8 cellular contexts compared by ENCODE assay signal in genomic region chr1:59506952-59507351, GRCh38.
DNase-seq lines count a peak whose midpoint lies in the region; ATAC-seq and TF ChIP-seq lines count a peak whose summit lies in the region.

No MANE protein-coding gene starts in this region.

- POLR2A ChIA-PET in CD8-positive, alpha-beta memory T cell (lab: Charles Lee): no interaction called here

- peak; percentile 74 for ATAC-seq in GM21737 (IDR thresholded peaks at IDR 0.05; ENCODE audit: unreplicated experiment)

- H3K9me3 ChIP-seq in right atrium auricular region: no peaks in the 10 kb centered on the region
- H3K9me3 ChIP-seq in CD8-positive, alpha-beta memory T cell (ENCODE audit: low read length): no peaks in the 10 kb centered on the region

- CTCF ChIA-PET in CD8-positive, alpha-beta memory T cell (lab: Charles Lee): no interaction called here

- H3K4me3 Mint-ChIP-seq in CD8-positive, alpha-beta memory T cell: no peak overlapping the region
- no peak overlapping the region for H3K4me3 Mint-ChIP-seq in mesothelial cell of epicardium

- H3K27me3 Mint-ChIP-seq in CD8-positive, alpha-beta memory T cell: no peaks in the 10 kb centered on the region
- H3K27me3 Mint-ChIP-seq in mesothelial cell of epicardium (ENCODE audit: low read depth): no peaks in the 10 kb centered on the region

- H3K9me3 Mint-ChIP-seq in CD8-positive, alpha-beta memory T cell: no peaks in the 10 kb centered on the region
- no peaks in the 10 kb centered on the region for H3K9me3 Mint-ChIP-seq in mesothelial cell of epicardium

- H3K36me3 Mint-ChIP-seq in CD8-positive, alpha-beta memory T cell: peaks cover 0 to 5% (median 0%) of the 10 kb centered on the region in 3 donors
- H3K36me3 Mint-ChIP-seq in mesothelial cell of epicardium: peaks cover 3% of the 10 kb centered on the region

- H3K27ac Mint-ChIP-seq in CD8-positive, alpha-beta memory T cell: peak overlapping the region in 1 of 8 donors; percentile 51
- H3K27ac Mint-ChIP-seq in mesothelial cell of epicardium: no peak overlapping the region

- DNase-seq in GM04504 (ENCODE audit: low read depth) (peak; percentile 38), NCI-H510A (lab: John Stamatoyannopoulos, UW) (peak; percentile 32), right atrium auricular region (ENCODE audit: low spot score) (no peak), activated gamma-delta T cell (lab: John Stamatoyannopoulos, UW) (no peak), HuH-7.5 (ENCODE audit: low spot score) (no peak), mesothelial cell of epicardium (ENCODE audit: low spot score in 2 of 2, unreplicated experiment in 2 of 2) (no peak)
- DNase-seq in CD8-positive, alpha-beta memory T cell: no peak

- no peak overlapping the region for H3K4me3 ChIP-seq in right atrium auricular region
- H3K4me3 ChIP-seq in CD8-positive, alpha-beta memory T cell (ENCODE audit: low read length): no peak overlapping the region

- H3K4me1 Mint-ChIP-seq in CD8-positive, alpha-beta memory T cell: no peaks in the 10 kb centered on the region
- peaks cover 68% of the 10 kb centered on the region for H3K4me1 Mint-ChIP-seq in mesothelial cell of epicardium

- H3K4me1 ChIP-seq in right atrium auricular region: no peaks in the 10 kb centered on the region
- no peaks in the 10 kb centered on the region for H3K4me1 ChIP-seq in CD8-positive, alpha-beta memory T cell (ENCODE audit: insufficient read depth, low read length)

- peak overlapping the region; percentile 0 to 26 for H3K27ac ChIP-seq in right atrium auricular region
- no peak overlapping the region for H3K27ac ChIP-seq in CD8-positive, alpha-beta memory T cell (ENCODE audit: low read depth, low read length)

- H3K27me3 ChIP-seq in right atrium auricular region: no peaks in the 10 kb centered on the region
- H3K27me3 ChIP-seq in CD8-positive, alpha-beta memory T cell (ENCODE audit: insufficient read depth, low read length, poor library complexity, severe bottlenecking): no peaks in the 10 kb centered on the region

- no peaks in the 10 kb centered on the region for H3K36me3 ChIP-seq in right atrium auricular region
- H3K36me3 ChIP-seq in CD8-positive, alpha-beta memory T cell (ENCODE audit: insufficient read depth, low read length): no peaks in the 10 kb centered on the region

- TF ChIP-seq CTCF in right atrium auricular region (IDR thresholded peaks at IDR 0.05) (no peak), mesothelial cell of epicardium (IDR thresholded peaks at IDR 0.05; ENCODE audit: unreplicated experiment) (no peak)

Comparison
In these comparisons a context has a peak if more than half of its experiments do, and no peak if none do; other contexts are left out.
1. DNase-seq: peak in GM04504 (single experiment) and NCI-H510A (single experiment); none in right atrium auricular region (single experiment), CD8-positive, alpha-beta memory T cell (0 of 5), activated gamma-delta T cell (single experiment), HuH-7.5 (single experiment) and mesothelial cell of epicardium (0 of 2).